Comparison of ENCODE assay signal across 8 cellular contexts in genomic region chr1:159921700-159922498, GRCh38. TPM values are rescaled to one million over a fixed set of nuclear protein-coding genes. Genes with fewer than 3 reads are reported as not detected.
DNase-seq lines count a peak whose midpoint lies in the region; ATAC-seq and TF ChIP-seq lines count a peak whose summit lies in the region.

No MANE protein-coding gene starts in this region.

- peaks cover 53% of the 10 kb centered on the region for H3K36me3 Mint-ChIP-seq in activated CD8-positive, alpha-beta memory T cell treated with anti-CD3 and anti-CD28 coated beads, Interleukin-2, amount 10 ng/mL, durations not matched to agents 7 days and 5 days
- peaks cover 69% of the 10 kb centered on the region for H3K36me3 Mint-ChIP-seq in activated CD8-positive, alpha-beta T cell treated with anti-CD3 and anti-CD28 coated beads, Interleukin-2, amount 10 ng/mL, durations not matched to agents 7 days and 5 days (ENCODE audit: low read depth)

- H3K4me1 ChIP-seq in thoracic aorta (ENCODE audit: control insufficient read depth in 1 of 2, low read depth in 2 of 2): peaks cover 27 to 68% of the 10 kb centered on the region in 2 donors

- POLR2A ChIA-PET in activated CD8-positive, alpha-beta T cell treated with anti-CD3 and anti-CD28 coated beads, Interleukin-2, amount 10 ng/mL, durations not matched to agents 7 days and 5 days (lab: Charles Lee): interaction anchor here (0.6 to 3.8 kb wide), 5 partner anchors 8 to 913 kb away, joined by 4 to 33 read pairs (median 8); partner anchors contain the start of genes IFI16 and SLAMF8

- no peaks in the 10 kb centered on the region for H3K9me3 Mint-ChIP-seq in activated CD8-positive, alpha-beta memory T cell treated with anti-CD3 and anti-CD28 coated beads, Interleukin-2, amount 10 ng/mL, durations not matched to agents 7 days and 5 days (ENCODE audit: low read depth)
- H3K9me3 Mint-ChIP-seq in activated CD8-positive, alpha-beta T cell treated with anti-CD3 and anti-CD28 coated beads, Interleukin-2, amount 10 ng/mL, durations not matched to agents 7 days and 5 days (ENCODE audit: insufficient read depth): no peaks in the 10 kb centered on the region

- peak overlapping the region; percentile 95 for H3K4me3 Mint-ChIP-seq in activated CD8-positive, alpha-beta memory T cell treated with anti-CD3 and anti-CD28 coated beads, Interleukin-2, amount 10 ng/mL, durations not matched to agents 7 days and 5 days
- H3K4me3 Mint-ChIP-seq in activated CD8-positive, alpha-beta T cell treated with anti-CD3 and anti-CD28 coated beads, Interleukin-2, amount 10 ng/mL, durations not matched to agents 7 days and 5 days: peak overlapping the region; percentile 90

- H3K27ac ChIP-seq in thoracic aorta: peak overlapping the region; percentile 97 to 99

- peak overlapping the region; percentile 87 for H3K4me3 ChIP-seq in thoracic aorta

- H3K4me1 Mint-ChIP-seq in activated CD8-positive, alpha-beta memory T cell treated with anti-CD3 and anti-CD28 coated beads, Interleukin-2, amount 10 ng/mL, durations not matched to agents 7 days and 5 days: peaks cover 67% of the 10 kb centered on the region
- peaks cover 72% of the 10 kb centered on the region for H3K4me1 Mint-ChIP-seq in activated CD8-positive, alpha-beta T cell treated with anti-CD3 and anti-CD28 coated beads, Interleukin-2, amount 10 ng/mL, durations not matched to agents 7 days and 5 days (ENCODE audit: low read depth)

- no peaks in the 10 kb centered on the region for H3K27me3 Mint-ChIP-seq in activated CD8-positive, alpha-beta memory T cell treated with anti-CD3 and anti-CD28 coated beads, Interleukin-2, amount 10 ng/mL, durations not matched to agents 7 days and 5 days
- no peaks in the 10 kb centered on the region for H3K27me3 Mint-ChIP-seq in activated CD8-positive, alpha-beta T cell treated with anti-CD3 and anti-CD28 coated beads, Interleukin-2, amount 10 ng/mL, durations not matched to agents 7 days and 5 days (ENCODE audit: low read depth)

- no peaks in the 10 kb centered on the region for H3K27me3 ChIP-seq in thoracic aorta (replicated peaks; ENCODE audit: insufficient read depth)

- CTCF ChIA-PET in activated CD8-positive, alpha-beta memory T cell treated with anti-CD3 and anti-CD28 coated beads, Interleukin-2, amount 10 ng/mL, durations not matched to agents 7 days and 5 days (lab: Charles Lee): interaction anchor here (1.2 to 7.6 kb wide), 6 partner anchors 14 to 139 kb away, joined by 3 to 69 read pairs (median 29); no protein-coding TSS in a partner anchor
- CTCF ChIA-PET in activated CD8-positive, alpha-beta T cell treated with anti-CD3 and anti-CD28 coated beads, Interleukin-2, amount 10 ng/mL, durations not matched to agents 7 days and 5 days (lab: Charles Lee): interaction anchor here (0.8 to 6.7 kb wide), 7 partner anchors 24 to 158 kb away, joined by 3 to 49 read pairs (median 9); no protein-coding TSS in a partner anchor

- H3K27ac Mint-ChIP-seq in activated CD8-positive, alpha-beta memory T cell treated with anti-CD3 and anti-CD28 coated beads, Interleukin-2, amount 10 ng/mL, durations not matched to agents 7 days and 5 days: peak overlapping the region; percentile 98
- H3K27ac Mint-ChIP-seq in activated CD8-positive, alpha-beta T cell treated with anti-CD3 and anti-CD28 coated beads, Interleukin-2, amount 10 ng/mL, durations not matched to agents 7 days and 5 days: peak overlapping the region; percentile 60

- peak; percentile 58 for DNase-seq in activated CD8-positive, alpha-beta memory T cell treated with anti-CD3 and anti-CD28 coated beads, Interleukin-2, amount 10 ng/mL, durations not matched to agents 7 days and 5 days
- no peak for DNase-seq in activated CD8-positive, alpha-beta memory T cell treated with anti-CD3 and anti-CD28 coated beads for 24 hours
- no peak for DNase-seq in activated CD8-positive, alpha-beta T cell treated with anti-CD3 and anti-CD28 coated beads, Interleukin-2, amount 10 ng/mL, durations not matched to agents 7 days and 5 days
- DNase-seq in hepatic stellate cell (ENCODE audit: low spot score): peak; percentile 44
- no peak for DNase-seq in thoracic aorta (ENCODE audit: low spot score)
- DNase-seq in Ammon's horn (ENCODE audit: low spot score): no peak
- no peak for DNase-seq in NCI-H1048 (lab: John Stamatoyannopoulos, UW)

- no peak for TF ChIP-seq CTCF in thoracic aorta (IDR thresholded peaks at IDR 0.05)

- H3K9me3 ChIP-seq in thoracic aorta: no peaks in the 10 kb centered on the region

- peaks cover 29% of the 10 kb centered on the region for H3K36me3 ChIP-seq in thoracic aorta

- no peak for ATAC-seq in activated CD8-positive, alpha-beta memory T cell treated with anti-CD3 and anti-CD28 coated beads, Interleukin-2, amount 10 ng/mL, durations not matched to agents 7 days and 5 days
- no peak for ATAC-seq in activated CD8-positive, alpha-beta T cell treated with anti-CD3 and anti-CD28 coated beads, Interleukin-2, amount 10 ng/mL, durations not matched to agents 7 days and 5 days
- ATAC-seq in thoracic aorta (ENCODE audit: insufficient number of reproducible peaks, low FRiP score, low read depth) (no peak), GM19328 (IDR thresholded peaks at IDR 0.05; ENCODE audit: unreplicated experiment) (no peak)

RNA-seq across cellular contexts. Expression of gene TAGLN2, which starts 3.4 kb away (rescaled TPM):
- total RNA-seq in activated CD8-positive, alpha-beta memory T cell treated with anti-CD3 and anti-CD28 coated beads, Interleukin-2, amount 10 ng/mL, durations not matched to agents 7 days and 5 days: 100 to 1,000 TPM; 479 to 513 TPM
- 100 to 1,000 TPM; 476 to 510 TPM for total RNA-seq in activated CD8-positive, alpha-beta T cell treated with anti-CD3 and anti-CD28 coated beads, Interleukin-2, amount 10 ng/mL, durations not matched to agents 7 days and 5 days
- total RNA-seq in thoracic aorta: 100 to 1,000 TPM; 298 to 352 TPM

RNA-seq across cellular contexts. Expression of gene CFAP45, which starts 21.9 kb away (rescaled TPM):
- total RNA-seq in activated CD8-positive, alpha-beta memory T cell treated with anti-CD3 and anti-CD28 coated beads, Interleukin-2, amount 10 ng/mL, durations not matched to agents 7 days and 5 days: 1 to 10 TPM; 1.3 to 1.6 TPM
- total RNA-seq in activated CD8-positive, alpha-beta T cell treated with anti-CD3 and anti-CD28 coated beads, Interleukin-2, amount 10 ng/mL, durations not matched to agents 7 days and 5 days: under 1 TPM; 0.34 to 0.79 TPM
- 1 to 10 TPM in 1 of 2 donors, under 1 TPM in 1; 0.95 to 2.1 TPM for total RNA-seq in thoracic aorta

RNA-seq across cellular contexts. Expression of gene IGSF9, which starts 23.5 kb away (rescaled TPM):
- total RNA-seq in activated CD8-positive, alpha-beta memory T cell treated with anti-CD3 and anti-CD28 coated beads, Interleukin-2, amount 10 ng/mL, durations not matched to agents 7 days and 5 days: not detected
- total RNA-seq in activated CD8-positive, alpha-beta T cell treated with anti-CD3 and anti-CD28 coated beads, Interleukin-2, amount 10 ng/mL, durations not matched to agents 7 days and 5 days: not detected
- total RNA-seq in thoracic aorta: under 1 TPM in 1 of 2 donors, not detected in 1; 0.99 TPM

RNA-seq across cellular contexts. Expression of gene SLAMF9, which starts 32.1 kb away (rescaled TPM):
- not detected for total RNA-seq in activated CD8-positive, alpha-beta memory T cell treated with anti-CD3 and anti-CD28 coated beads, Interleukin-2, amount 10 ng/mL, durations not matched to agents 7 days and 5 days
- not detected for total RNA-seq in activated CD8-positive, alpha-beta T cell treated with anti-CD3 and anti-CD28 coated beads, Interleukin-2, amount 10 ng/mL, durations not matched to agents 7 days and 5 days
- total RNA-seq in thoracic aorta: not detected

RNA-seq across cellular contexts. Expression of gene VSIG8, which starts 59.4 kb away (rescaled TPM):
- total RNA-seq in activated CD8-positive, alpha-beta memory T cell treated with anti-CD3 and anti-CD28 coated beads, Interleukin-2, amount 10 ng/mL, durations not matched to agents 7 days and 5 days: not detected
- not detected for total RNA-seq in activated CD8-positive, alpha-beta T cell treated with anti-CD3 and anti-CD28 coated beads, Interleukin-2, amount 10 ng/mL, durations not matched to agents 7 days and 5 days
- total RNA-seq in thoracic aorta: not detected

Comparison
In these comparisons a context has a peak if more than half of its experiments do, and no peak if none do; other contexts are left out.
1. DNase-seq: peak in activated CD8-positive, alpha-beta memory T cell treated with anti-CD3 and anti-CD28 coated beads, Interleukin-2, amount 10 ng/mL, durations not matched to agents 7 days and 5 days (single experiment) and hepatic stellate cell (single experiment); none in activated CD8-positive, alpha-beta memory T cell treated with anti-CD3 and anti-CD28 coated beads for 24 hours (single experiment), activated CD8-positive, alpha-beta T cell treated with anti-CD3 and anti-CD28 coated beads, Interleukin-2, amount 10 ng/mL, durations not matched to agents 7 days and 5 days (single experiment), thoracic aorta (single experiment), Ammon's horn (single experiment) and NCI-H1048 (single experiment).